1 cellular context compared by ENCODE assay signal in the genomic region with DNA sequence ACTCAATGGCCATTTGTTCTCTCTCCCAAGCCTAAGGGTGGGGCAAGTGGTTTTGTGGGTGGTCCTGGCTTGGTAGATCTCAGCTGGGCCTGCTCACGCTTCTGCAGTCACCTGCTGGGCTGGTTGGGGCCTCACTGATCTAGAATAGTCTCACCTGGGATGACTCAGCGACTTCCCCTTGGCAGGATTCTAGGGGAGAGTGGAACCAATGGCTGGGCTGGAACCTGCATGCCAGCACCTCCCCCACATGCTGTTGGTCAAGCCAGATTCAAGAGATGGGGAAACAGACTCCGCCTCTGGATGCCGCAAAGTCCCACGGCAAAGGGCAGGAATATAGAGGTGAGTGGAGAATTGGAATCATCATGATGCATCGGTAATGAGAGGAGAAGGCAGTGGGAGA.
TF ChIP-seq lines count a peak whose summit lies in the region.

No MANE protein-coding gene starts in this region.

TF ChIP-seq in GM23338, 12 proteins besides CTCF, POLR2A, EP300 and RAD21 (continued from another document):
- TF ChIP-seq, protein P1, sequence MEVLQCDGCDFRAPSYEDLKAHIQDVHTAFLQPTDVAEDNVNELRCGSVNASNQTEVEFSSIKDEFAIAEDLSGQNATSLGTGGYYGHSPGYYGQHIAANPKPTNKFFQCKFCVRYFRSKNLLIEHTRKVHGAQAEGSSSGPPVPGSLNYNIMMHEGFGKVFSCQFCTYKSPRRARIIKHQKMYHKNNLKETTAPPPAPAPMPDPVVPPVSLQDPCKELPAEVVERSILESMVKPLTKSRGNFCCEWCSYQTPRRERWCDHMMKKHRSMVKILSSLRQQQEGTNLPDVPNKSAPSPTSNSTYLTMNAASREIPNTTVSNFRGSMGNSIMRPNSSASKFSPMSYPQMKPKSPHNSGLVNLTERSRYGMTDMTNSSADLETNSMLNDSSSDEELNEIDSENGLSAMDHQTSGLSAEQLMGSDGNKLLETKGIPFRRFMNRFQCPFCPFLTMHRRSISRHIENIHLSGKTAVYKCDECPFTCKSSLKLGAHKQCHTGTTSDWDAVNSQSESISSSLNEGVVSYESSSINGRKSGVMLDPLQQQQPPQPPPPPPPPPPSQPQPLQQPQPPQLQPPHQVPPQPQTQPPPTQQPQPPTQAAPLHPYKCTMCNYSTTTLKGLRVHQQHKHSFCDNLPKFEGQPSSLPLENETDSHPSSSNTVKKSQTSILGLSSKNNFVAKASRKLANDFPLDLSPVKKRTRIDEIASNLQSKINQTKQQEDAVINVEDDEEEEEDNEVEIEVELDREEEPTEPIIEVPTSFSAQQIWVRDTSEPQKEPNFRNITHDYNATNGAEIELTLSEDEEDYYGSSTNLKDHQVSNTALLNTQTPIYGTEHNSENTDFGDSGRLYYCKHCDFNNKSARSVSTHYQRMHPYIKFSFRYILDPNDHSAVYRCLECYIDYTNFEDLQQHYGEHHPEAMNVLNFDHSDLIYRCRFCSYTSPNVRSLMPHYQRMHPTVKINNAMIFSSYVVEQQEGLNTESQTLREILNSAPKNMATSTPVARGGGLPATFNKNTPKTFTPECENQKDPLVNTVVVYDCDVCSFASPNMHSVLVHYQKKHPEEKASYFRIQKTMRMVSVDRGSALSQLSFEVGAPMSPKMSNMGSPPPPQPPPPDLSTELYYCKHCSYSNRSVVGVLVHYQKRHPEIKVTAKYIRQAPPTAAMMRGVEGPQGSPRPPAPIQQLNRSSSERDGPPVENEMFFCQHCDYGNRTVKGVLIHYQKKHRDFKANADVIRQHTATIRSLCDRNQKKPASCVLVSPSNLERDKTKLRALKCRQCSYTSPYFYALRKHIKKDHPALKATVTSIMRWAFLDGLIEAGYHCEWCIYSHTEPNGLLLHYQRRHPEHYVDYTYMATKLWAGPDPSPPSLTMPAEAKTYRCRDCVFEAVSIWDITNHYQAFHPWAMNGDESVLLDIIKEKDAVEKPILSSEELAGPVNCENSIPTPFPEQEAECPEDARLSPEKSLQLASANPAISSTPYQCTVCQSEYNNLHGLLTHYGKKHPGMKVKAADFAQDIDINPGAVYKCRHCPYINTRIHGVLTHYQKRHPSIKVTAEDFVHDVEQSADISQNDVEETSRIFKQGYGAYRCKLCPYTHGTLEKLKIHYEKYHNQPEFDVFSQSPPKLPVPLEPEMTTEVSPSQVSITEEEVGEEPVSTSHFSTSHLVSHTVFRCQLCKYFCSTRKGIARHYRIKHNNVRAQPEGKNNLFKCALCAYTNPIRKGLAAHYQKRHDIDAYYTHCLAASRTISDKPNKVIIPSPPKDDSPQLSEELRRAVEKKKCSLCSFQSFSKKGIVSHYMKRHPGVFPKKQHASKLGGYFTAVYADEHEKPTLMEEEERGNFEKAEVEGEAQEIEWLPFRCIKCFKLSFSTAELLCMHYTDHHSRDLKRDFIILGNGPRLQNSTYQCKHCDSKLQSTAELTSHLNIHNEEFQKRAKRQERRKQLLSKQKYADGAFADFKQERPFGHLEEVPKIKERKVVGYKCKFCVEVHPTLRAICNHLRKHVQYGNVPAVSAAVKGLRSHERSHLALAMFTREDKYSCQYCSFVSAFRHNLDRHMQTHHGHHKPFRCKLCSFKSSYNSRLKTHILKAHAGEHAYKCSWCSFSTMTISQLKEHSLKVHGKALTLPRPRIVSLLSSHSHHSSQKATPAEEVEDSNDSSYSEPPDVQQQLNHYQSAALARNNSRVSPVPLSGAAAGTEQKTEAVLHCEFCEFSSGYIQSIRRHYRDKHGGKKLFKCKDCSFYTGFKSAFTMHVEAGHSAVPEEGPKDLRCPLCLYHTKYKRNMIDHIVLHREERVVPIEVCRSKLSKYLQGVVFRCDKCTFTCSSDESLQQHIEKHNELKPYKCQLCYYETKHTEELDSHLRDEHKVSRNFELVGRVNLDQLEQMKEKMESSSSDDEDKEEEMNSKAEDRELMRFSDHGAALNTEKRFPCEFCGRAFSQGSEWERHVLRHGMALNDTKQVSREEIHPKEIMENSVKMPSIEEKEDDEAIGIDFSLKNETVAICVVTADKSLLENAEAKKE (CRISPR knock-in tag; IDR thresholded peaks at IDR 0.05) = no peak
- TF ChIP-seq EZH2phosphoT487 (IDR thresholded peaks at IDR 0.05; ENCODE audit: unreplicated experiment) = no peak
- no peak for TF ChIP-seq EZH2 (IDR thresholded peaks at IDR 0.05; ENCODE audit: low read depth, unreplicated experiment)
- no peak for TF ChIP-seq ZNF114 (CRISPR knock-in tag; IDR thresholded peaks at IDR 0.05)
- TF ChIP-seq POLR2AphosphoS5 (IDR thresholded peaks at IDR 0.05; ENCODE audit: low read depth) = no peak
TF ChIP-seq in GM23338: peak in this region for 0.
